Comparison of ENCODE assay signal across 25 cellular contexts in genomic region chr1:107047602-107048001, GRCh38. TPM values are rescaled to one million over a fixed set of nuclear protein-coding genes. Genes with fewer than 3 reads are reported as not detected.
A peak's percentile ranks its signal among the peaks of the same experiment; 100 is the strongest.
DNase-seq lines count a peak whose midpoint lies in the region; ATAC-seq and TF ChIP-seq lines count a peak whose summit lies in the region.
"Had no signal": no experiment of that assay in that cellular context is flagged by ENCODE, and none has a peak within 500 bp of the region (broad histone marks: within the 10 kb centered on the region; RNA-seq: fewer than 3 reads in every experiment).

No MANE protein-coding gene starts in this region.

- peaks cover 2% of the 10 kb centered on the region for H3K27me3 ChIP-seq in foreskin keratinocyte
- H3K27me3 ChIP-seq: body of pancreas, gastroesophageal sphincter, MG63, testis, uterus had no signal

- peak; percentile 1 for DNase-seq in EH (ENCODE audit: low read depth)
- peak; percentile 18 for DNase-seq in HT1080 (ENCODE audit: low read depth)
- DNase-seq in SK-MEL-5 (ENCODE audit: low read depth, low spot score) = peak; percentile 9
- no peak for DNase-seq in foreskin keratinocyte
- no peak for DNase-seq in G401 (ENCODE audit: low spot score)
- DNase-seq in stimulated activated CD4-positive, alpha-beta T cell treated with anti-CD3 and anti-CD28 coated beads, Interleukin-4, amount 100 ng/mL, for 4 hours = no peak
- DNase-seq: activated CD8-positive, alpha-beta T cell treated with anti-CD3 and anti-CD28 coated beads, Interleukin-2, amount 10 ng/mL, durations not matched to agents 7 days and 5 days; activated T-cell treated with anti-CD3 and anti-CD28 coated beads, Interleukin-2, amount 50 U/mL, for 1 hour; body of pancreas; CD4-positive, alpha-beta T cell; effector CD8-positive, alpha-beta T cell; H7; immature natural killer cell; MG63; naive B cell; NCI-H1417 treated with DMSO at 0.1 percent for 48 hours; NCI-H510A; NK-92 treated with Interleukin-12 subunit alpha and Interleukin-12 subunit beta, amount 100 ng/mL, for 24 hours; stimulated activated CD4-positive, alpha-beta T cell treated with anti-CD3 and anti-CD28 coated beads, Interleukin-2, amount 100 ng/mL, for 24 hours; stimulated activated naive B cell treated with anti-CD40 and anti-IgM and Interleukin-4, amounts not matched to agents 10 μg/mL and 1 μg/mL and 100 μg/mL, for 72 hours; testis; uterus had no signal

- peak; percentile 34 for TF ChIP-seq CTCF in foreskin keratinocyte (conservative IDR thresholded peaks at IDR 0.05)

- in situ Hi-C loops in SK-MEL-5 (cut with HindIII; ENCODE audit: low pct_unique_long_range_greater_than_20kb, low sequenced_read_pairs) = no loop called here
- in situ Hi-C loops in G401 (cut with HindIII; ENCODE audit: low sequenced_read_pairs) = no loop called here

- H3K27ac ChIP-seq in foreskin keratinocyte = no peak overlapping the region
- H3K27ac ChIP-seq: body of pancreas, gastroesophageal sphincter, testis, uterus had no signal

- ATAC-seq in foreskin keratinocyte = no peak
- ATAC-seq in GM21786 (IDR thresholded peaks at IDR 0.05; ENCODE audit: unreplicated experiment) = no peak
- ATAC-seq: activated CD8-positive, alpha-beta T cell treated with anti-CD3 and anti-CD28 coated beads, Interleukin-2, amount 10 ng/mL, durations not matched to agents 7 days and 5 days; body of pancreas; gastroesophageal sphincter; left lobe of liver; stimulated activated naive B cell treated with anti-CD40 and anti-IgM and Interleukin-4, amounts not matched to agents 10 μg/mL and 1 μg/mL and 100 μg/mL, for 72 hours had no signal

- no peaks in the 10 kb centered on the region for H3K4me1 ChIP-seq in foreskin keratinocyte
- H3K4me1 ChIP-seq: body of pancreas, gastroesophageal sphincter, testis, uterus had no signal

RNA-seq across cellular contexts. Expression of gene PRMT6, which starts 8.9 kb away (rescaled TPM):
- 24.5 and 36.0 TPM in 2 replicates for total RNA-seq in HT1080 (2014; rRNA removed; shearing (Covaris generic))
- 27.8 and 30.1 TPM in 2 replicates for polyA plus RNA-seq in HT1080 (2015; cell fraction: cytosol; rRNA removed)
- 16.9 and 18.4 TPM in 2 replicates for polyA plus RNA-seq in HT1080 (2015; cell fraction: nucleus; rRNA removed)
- total RNA-seq in SK-MEL-5 (2014; rRNA removed; shearing (Covaris generic)) = 11.1 and 12.2 TPM in 2 replicates
- 14.1 and 18.9 TPM in 2 replicates for polyA plus RNA-seq in SK-MEL-5 (2015; cell fraction: cytosol; rRNA removed)
- polyA plus RNA-seq in SK-MEL-5 (2015; cell fraction: nucleus; rRNA removed) = 6.5 and 7.4 TPM in 2 replicates
- total RNA-seq in foreskin keratinocyte = 17.0 and 18.4 TPM in 2 replicates
- 11.5 and 13.3 TPM in 2 replicates for polyA plus RNA-seq in foreskin keratinocyte
- total RNA-seq in G401 (2014; rRNA removed; shearing (Covaris generic)) = 146 and 166 TPM in 2 replicates

Comparison
In these comparisons a context has a peak if more than half of its experiments do, and no peak if none do; other contexts are left out.
1. DNase-seq: peak in EH (single experiment), HT1080 (single experiment) and SK-MEL-5 (single experiment); none in foreskin keratinocyte (0 of 2), G401 (single experiment) and stimulated activated CD4-positive, alpha-beta T cell treated with anti-CD3 and anti-CD28 coated beads, Interleukin-4, amount 100 ng/mL, for 4 hours (0 of 2).